In genomic region chr20:19404836-19405235, GRCh38 we compare ENCODE assay signal across 36 cellular contexts.
"Had no signal": no experiment of that assay in that cellular context is flagged by ENCODE, and none has a peak within 500 bp of the region (broad histone marks: within the 10 kb centered on the region; RNA-seq: fewer than 3 reads in every experiment).

No MANE protein-coding gene starts in this region.

- H3K36me3 ChIP-seq: adrenal gland, Peyer's patch, WERI-Rb-1 had no signal

- H3K9me3 ChIP-seq: adrenal gland, Peyer's patch had no signal

- H3K4me1 ChIP-seq: adrenal gland, Peyer's patch had no signal

- ATAC-seq: activated CD8-positive, alpha-beta T cell treated with anti-CD3 and anti-CD28 coated beads, Interleukin-2, amount 10 ng/mL, durations not matched to agents 7 days and 5 days; activated naive CD4-positive, alpha-beta T cell treated with anti-CD3 and anti-CD28 coated beads, Interleukin-2, amount 50 U/mL, for 72 hours; PC-3; Right ventricle myocardium inferior had no signal

- H3K27ac ChIP-seq: adrenal gland, Peyer's patch, RWPE1, WERI-Rb-1 had no signal

- DNase-seq: activated CD4-positive, alpha-beta T cell treated with anti-CD3 and anti-CD28 coated beads for 1 hour; activated CD4-positive, alpha-beta T cell treated with anti-CD3 and anti-CD28 coated beads, Interleukin-2, amount 10 ng/mL, durations not matched to agents 7 days and 5 days; activated CD4-positive, alpha-beta T cell treated with anti-CD3 and anti-CD28 coated beads, Interleukin-2, amount 50 U/mL, for 48 hours; activated CD4-positive, CD25-positive, alpha-beta regulatory T cell; activated CD8-positive, alpha-beta T cell treated with anti-CD3 and anti-CD28 coated beads, Interleukin-2, amount 10 ng/mL, durations not matched to agents 7 days and 5 days; activated gamma-delta T cell; activated naive CD4-positive, alpha-beta T cell treated with Interleukin-2 at 50 U/mL for 16 hours; activated T-cell treated with anti-CD3 and anti-CD28 coated beads, Interleukin-2, amount 50 U/mL, for 24 hours; adrenal gland; anterior cingulate cortex; caudate nucleus; cerebellar nuclear complex; Karpas-422; MM.1S; MV-4-11; NCI-H1092; NCI-H1417; NCI-H146; NCI-H187; NCI-H2029 treated with DMSO at 0.1 percent for 48 hours; NCI-H2107; NCI-H2171; NCI-H510A; NCI-H526; NCI-H748 treated with DMSO at 0.1 percent for 48 hours; NK-92 treated with Interleukin-12 subunit alpha and Interleukin-12 subunit beta, amount 100 ng/mL, for 24 hours; PC-3; Peyer's patch; SW 1271; T-helper 1 cell; T-helper 2 cell; T-helper 9 cell; WERI-Rb-1 had no signal

- H3K27me3 ChIP-seq: adrenal gland, Peyer's patch had no signal

- H3K4me3 ChIP-seq: adrenal gland, Peyer's patch had no signal
